Comparison of ENCODE assay signal across 19 cellular contexts in the genomic region with DNA sequence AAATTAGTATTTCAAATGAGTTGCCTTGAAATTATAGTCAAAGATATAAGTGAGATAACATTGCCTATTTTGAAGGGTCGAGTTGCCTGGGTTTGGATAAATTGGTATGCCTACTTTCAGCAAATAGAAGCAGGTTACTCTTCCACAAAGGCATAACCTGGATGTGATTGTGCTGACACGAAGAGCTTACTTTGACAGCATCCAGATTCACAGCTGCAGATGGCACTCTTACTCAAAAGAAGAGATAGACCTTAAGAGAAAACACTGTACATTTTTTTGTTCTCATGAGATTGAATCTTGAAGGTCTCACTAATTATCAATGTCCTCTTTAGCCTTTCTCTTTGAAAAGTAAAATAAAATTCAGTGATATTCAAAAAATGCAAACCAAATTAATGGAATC.
A peak's percentile ranks its signal among the peaks of the same experiment; 100 is the strongest.
DNase-seq lines count a peak whose midpoint lies in the region; ATAC-seq and TF ChIP-seq lines count a peak whose summit lies in the region.
"Had no signal": no experiment of that assay in that cellular context is flagged by ENCODE, and none has a peak within 500 bp of the region (broad histone marks: within the 10 kb centered on the region; RNA-seq: fewer than 3 reads in every experiment).

No MANE protein-coding gene starts in this region.

- no peak overlapping the region for H3K27ac ChIP-seq in Karpas-422 (ENCODE audit: low read length)
- no peak overlapping the region for H3K27ac ChIP-seq in MM.1S (ENCODE audit: low read length)
- H3K27ac ChIP-seq in VCaP, result no peak overlapping the region
- H3K27ac ChIP-seq in neural cell (ENCODE audit: low read length), result no peak overlapping the region
- no peak overlapping the region for H3K27ac ChIP-seq in sigmoid colon

- H3K4me3 ChIP-seq in Karpas-422 (ENCODE audit: low read length), result no peak overlapping the region
- H3K4me3 ChIP-seq in MM.1S (ENCODE audit: low read length), result no peak overlapping the region
- H3K4me3 ChIP-seq in neural cell (ENCODE audit: low read length), result no peak overlapping the region
- H3K4me3 ChIP-seq in sigmoid colon, result no peak overlapping the region
- H3K4me3 ChIP-seq: MG63 had no signal

- H3K4me3 Mint-ChIP-seq in activated CD8-positive, alpha-beta T cell treated with anti-CD3 and anti-CD28 coated beads for 36 hours, result no peak overlapping the region
- H3K4me3 Mint-ChIP-seq: CD8-positive, alpha-beta T cell had no signal

- H3K9me2 ChIP-seq in Karpas-422 (replicated peaks; ENCODE audit: insufficient read depth, low read length), result no peaks in the 10 kb centered on the region
- H3K9me2 ChIP-seq in MM.1S (replicated peaks; ENCODE audit: insufficient read depth, low read length), result no peaks in the 10 kb centered on the region
- no peaks in the 10 kb centered on the region for H3K9me2 ChIP-seq in neural cell (ENCODE audit: insufficient read depth, low read length)

- H3K4me1 Mint-ChIP-seq in activated CD8-positive, alpha-beta T cell treated with anti-CD3 and anti-CD28 coated beads for 36 hours (ENCODE audit: low read depth), result no peaks in the 10 kb centered on the region

- intact Hi-C loops in activated CD8-positive, alpha-beta T cell treated with anti-CD3 and anti-CD28 coated beads for 36 hours (cut with micrococcal nuclease), result no loop called here
- intact Hi-C loops in sigmoid colon (cut with DNase I), result no loop called here

- H3K9me3 Mint-ChIP-seq in activated CD8-positive, alpha-beta T cell treated with anti-CD3 and anti-CD28 coated beads for 36 hours, result peaks cover 3% of the 10 kb centered on the region

- ATAC-seq in activated CD8-positive, alpha-beta T cell treated with anti-CD3 and anti-CD28 coated beads for 36 hours, result no peak
- ATAC-seq: CD8-positive, alpha-beta T cell; HepG2 had no signal

- H2AFZ ChIP-seq in Karpas-422 (ENCODE audit: low read length) (0 out of 2 replicates have a peak overlapping the region, but pooled peaks have one; percentile 0), MM.1S (ENCODE audit: low read length) (no peak overlapping the region), neural cell (ENCODE audit: low read depth, low read length) (no peak overlapping the region)

- H3K36me3 ChIP-seq in Karpas-422 (ENCODE audit: insufficient read depth, low read length) (no peaks in the 10 kb centered on the region), MM.1S (replicated peaks; ENCODE audit: insufficient read depth, low read length) (no peaks in the 10 kb centered on the region), neural cell (ENCODE audit: insufficient read depth, low read length) (no peaks in the 10 kb centered on the region), sigmoid colon (no peaks in the 10 kb centered on the region)
- H3K36me3 ChIP-seq: MG63 had no signal

- H3K9ac ChIP-seq in Karpas-422 (ENCODE audit: low read length) (no peak overlapping the region), MM.1S (ENCODE audit: low read length) (no peak overlapping the region), neural cell (ENCODE audit: low read length) (no peak overlapping the region)

- H3K4me2 ChIP-seq in Karpas-422 (ENCODE audit: low read depth, low read length, poor library complexity, severe bottlenecking), result no peak overlapping the region
- H3K4me2 ChIP-seq in MM.1S (ENCODE audit: low read depth, low read length), result no peak overlapping the region
- no peak overlapping the region for H3K4me2 ChIP-seq in neural cell (ENCODE audit: low read length)

- TF ChIP-seq EP300 in neural cell (conservative IDR thresholded peaks at IDR 0.05; ENCODE audit: poor library complexity, severe bottlenecking), result no peak
- no peak for TF ChIP-seq EP300 in sigmoid colon (IDR thresholded peaks at IDR 0.05)

- WGBS in sigmoid colon, 2 donors, result 36 to 60% methylated on average over 2 of the region's 2 CpGs

- TF ChIP-seq RAD21 in neural cell (conservative IDR thresholded peaks at IDR 0.05), result peak; percentile 45

- peak; percentile 62 for DNase-seq in Karpas-422
- peak; percentile 33 for DNase-seq in MM.1S
- DNase-seq in stimulated activated CD4-positive, alpha-beta T cell treated with anti-CD3 and anti-CD28 coated beads, Interleukin-4, amount 100 ng/mL, for 24 hours, result no peak
- DNase-seq in activated CD8-positive, alpha-beta T cell treated with anti-CD3 and anti-CD28 coated beads for 36 hours, result no peak
- no peak for DNase-seq in sigmoid colon
- DNase-seq: C1 segment of cervical spinal cord; CD8-positive, alpha-beta T cell; DMS 273 treated with DMSO at 0.1 percent for 48 hours; DND-41; H7; Kasumi-1; MG63; NCI-H2029; NCI-H2227 treated with DMSO at 0.1 percent for 48 hours; NCI-H526 treated with DMSO at 0.1 percent for 48 hours; T-helper 1 cell had no signal

- H4K20me1 ChIP-seq in Karpas-422 (ENCODE audit: insufficient read depth, low read depth, low read length), result no peaks in the 10 kb centered on the region
- no peaks in the 10 kb centered on the region for H4K20me1 ChIP-seq in MM.1S (ENCODE audit: insufficient read depth, low read length)
- H4K20me1 ChIP-seq in neural cell (ENCODE audit: insufficient read depth), result no peaks in the 10 kb centered on the region

- TF ChIP-seq POLR2A in sigmoid colon (IDR thresholded peaks at IDR 0.05), result no peak

- no peaks in the 10 kb centered on the region for H3K79me2 ChIP-seq in Karpas-422 (ENCODE audit: low read length)
- H3K79me2 ChIP-seq in MM.1S (ENCODE audit: low read length), result no peaks in the 10 kb centered on the region
- no peaks in the 10 kb centered on the region for H3K79me2 ChIP-seq in neural cell (replicated peaks; ENCODE audit: insufficient read depth, low read length)

- H3K27ac Mint-ChIP-seq in activated CD8-positive, alpha-beta T cell treated with anti-CD3 and anti-CD28 coated beads for 36 hours, result no peak overlapping the region
- H3K27ac Mint-ChIP-seq: CD8-positive, alpha-beta T cell had no signal

- CTCF ChIA-PET in activated CD8-positive, alpha-beta T cell treated with anti-CD3 and anti-CD28 coated beads for 36 hours (lab: Charles Lee), result no interaction called here

- H3K27me3 ChIP-seq in Karpas-422 (ENCODE audit: low read length) (no peaks in the 10 kb centered on the region), MM.1S (replicated peaks; ENCODE audit: insufficient read depth, low read length) (no peaks in the 10 kb centered on the region), neural cell (ENCODE audit: insufficient read depth, low read depth, low read length) (no peaks in the 10 kb centered on the region), sigmoid colon (no peaks in the 10 kb centered on the region)
- H3K27me3 ChIP-seq: MG63 had no signal

- H3K4me1 ChIP-seq in Karpas-422 (ENCODE audit: low read length) (peaks cover 6% of the 10 kb centered on the region; the same call in 1 of the 2 replicates), MM.1S (ENCODE audit: low read length) (no peaks in the 10 kb centered on the region), sigmoid colon (no peaks in the 10 kb centered on the region)

- no peaks in the 10 kb centered on the region for H3K27me3 Mint-ChIP-seq in activated CD8-positive, alpha-beta T cell treated with anti-CD3 and anti-CD28 coated beads for 36 hours

- no peaks in the 10 kb centered on the region for H3K36me3 Mint-ChIP-seq in activated CD8-positive, alpha-beta T cell treated with anti-CD3 and anti-CD28 coated beads for 36 hours (ENCODE audit: low read depth)
- H3K36me3 Mint-ChIP-seq: CD8-positive, alpha-beta T cell had no signal

- POLR2A ChIA-PET in activated CD8-positive, alpha-beta T cell treated with anti-CD3 and anti-CD28 coated beads for 36 hours (lab: Charles Lee), result no interaction called here

- no peaks in the 10 kb centered on the region for H3F3A ChIP-seq in MM.1S (ENCODE audit: insufficient read depth, low read length)
- no peaks in the 10 kb centered on the region for H3F3A ChIP-seq in neural cell (ENCODE audit: insufficient read depth, low read length, poor library complexity, severe bottlenecking)

- H3K9me3 ChIP-seq in Karpas-422 (ENCODE audit: low read length) (no peaks in the 10 kb centered on the region), MM.1S (replicated peaks; ENCODE audit: insufficient read depth, low read length) (no peaks in the 10 kb centered on the region), neural cell (ENCODE audit: low read length) (no peaks in the 10 kb centered on the region), sigmoid colon (no peaks in the 10 kb centered on the region)
- H3K9me3 ChIP-seq: MG63 had no signal

- peak; percentile 4; the same call in 1 of the 2 replicates for TF ChIP-seq CTCF in MM.1S (IDR thresholded peaks at IDR 0.05; ENCODE audit: low read length)
- peak; percentile 24; the same call in 1 of the 2 replicates for TF ChIP-seq CTCF in VCaP (conservative IDR thresholded peaks at IDR 0.05)
- TF ChIP-seq CTCF in neural cell (IDR thresholded peaks at IDR 0.05; ENCODE audit: poor library complexity, severe bottlenecking), result peak; percentile 34
- no peak for TF ChIP-seq CTCF in activated CD8-positive, alpha-beta T cell treated with anti-CD3 and anti-CD28 coated beads for 36 hours (IDR thresholded peaks at IDR 0.05)
- no peak for TF ChIP-seq CTCF in sigmoid colon (IDR thresholded peaks at IDR 0.05)

TF ChIP-seq in neural cell, 6 proteins besides CTCF, POLR2A, EP300 and RAD21 (continues in another document):
- TF ChIP-seq, protein P1, sequence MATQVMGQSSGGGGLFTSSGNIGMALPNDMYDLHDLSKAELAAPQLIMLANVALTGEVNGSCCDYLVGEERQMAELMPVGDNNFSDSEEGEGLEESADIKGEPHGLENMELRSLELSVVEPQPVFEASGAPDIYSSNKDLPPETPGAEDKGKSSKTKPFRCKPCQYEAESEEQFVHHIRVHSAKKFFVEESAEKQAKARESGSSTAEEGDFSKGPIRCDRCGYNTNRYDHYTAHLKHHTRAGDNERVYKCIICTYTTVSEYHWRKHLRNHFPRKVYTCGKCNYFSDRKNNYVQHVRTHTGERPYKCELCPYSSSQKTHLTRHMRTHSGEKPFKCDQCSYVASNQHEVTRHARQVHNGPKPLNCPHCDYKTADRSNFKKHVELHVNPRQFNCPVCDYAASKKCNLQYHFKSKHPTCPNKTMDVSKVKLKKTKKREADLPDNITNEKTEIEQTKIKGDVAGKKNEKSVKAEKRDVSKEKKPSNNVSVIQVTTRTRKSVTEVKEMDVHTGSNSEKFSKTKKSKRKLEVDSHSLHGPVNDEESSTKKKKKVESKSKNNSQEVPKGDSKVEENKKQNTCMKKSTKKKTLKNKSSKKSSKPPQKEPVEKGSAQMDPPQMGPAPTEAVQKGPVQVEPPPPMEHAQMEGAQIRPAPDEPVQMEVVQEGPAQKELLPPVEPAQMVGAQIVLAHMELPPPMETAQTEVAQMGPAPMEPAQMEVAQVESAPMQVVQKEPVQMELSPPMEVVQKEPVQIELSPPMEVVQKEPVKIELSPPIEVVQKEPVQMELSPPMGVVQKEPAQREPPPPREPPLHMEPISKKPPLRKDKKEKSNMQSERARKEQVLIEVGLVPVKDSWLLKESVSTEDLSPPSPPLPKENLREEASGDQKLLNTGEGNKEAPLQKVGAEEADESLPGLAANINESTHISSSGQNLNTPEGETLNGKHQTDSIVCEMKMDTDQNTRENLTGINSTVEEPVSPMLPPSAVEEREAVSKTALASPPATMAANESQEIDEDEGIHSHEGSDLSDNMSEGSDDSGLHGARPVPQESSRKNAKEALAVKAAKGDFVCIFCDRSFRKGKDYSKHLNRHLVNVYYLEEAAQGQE (IDR thresholded peaks at IDR 0.05; ENCODE audit: borderline replicate concordance), result no peak
- no peak for TF ChIP-seq TAF1 (IDR thresholded peaks at IDR 0.05; ENCODE audit: low read depth)
- no peak for TF ChIP-seq EZH2 (IDR thresholded peaks at IDR 0.05; ENCODE audit: borderline replicate concordance, insufficient read depth, low read length, poor library complexity, severe bottlenecking)
- no peak for TF ChIP-seq POLR2AphosphoS5 (IDR thresholded peaks at IDR 0.05)

Comparison
In these comparisons a context has a peak if more than half of its experiments do, and no peak if none do; other contexts are left out.
1. DNase-seq: peak in Karpas-422 (single experiment) and MM.1S (single experiment); none in stimulated activated CD4-positive, alpha-beta T cell treated with anti-CD3 and anti-CD28 coated beads, Interleukin-4, amount 100 ng/mL, for 24 hours (single experiment), activated CD8-positive, alpha-beta T cell treated with anti-CD3 and anti-CD28 coated beads for 36 hours (single experiment) and sigmoid colon (single experiment).
2. CTCF ChIP-seq: peak in MM.1S (single experiment), VCaP (single experiment) and neural cell (single experiment); none in activated CD8-positive, alpha-beta T cell treated with anti-CD3 and anti-CD28 coated beads for 36 hours (single experiment) and sigmoid colon (0 of 4).